ENCODE assay signal across 8 cellular contexts in the genomic region with DNA sequence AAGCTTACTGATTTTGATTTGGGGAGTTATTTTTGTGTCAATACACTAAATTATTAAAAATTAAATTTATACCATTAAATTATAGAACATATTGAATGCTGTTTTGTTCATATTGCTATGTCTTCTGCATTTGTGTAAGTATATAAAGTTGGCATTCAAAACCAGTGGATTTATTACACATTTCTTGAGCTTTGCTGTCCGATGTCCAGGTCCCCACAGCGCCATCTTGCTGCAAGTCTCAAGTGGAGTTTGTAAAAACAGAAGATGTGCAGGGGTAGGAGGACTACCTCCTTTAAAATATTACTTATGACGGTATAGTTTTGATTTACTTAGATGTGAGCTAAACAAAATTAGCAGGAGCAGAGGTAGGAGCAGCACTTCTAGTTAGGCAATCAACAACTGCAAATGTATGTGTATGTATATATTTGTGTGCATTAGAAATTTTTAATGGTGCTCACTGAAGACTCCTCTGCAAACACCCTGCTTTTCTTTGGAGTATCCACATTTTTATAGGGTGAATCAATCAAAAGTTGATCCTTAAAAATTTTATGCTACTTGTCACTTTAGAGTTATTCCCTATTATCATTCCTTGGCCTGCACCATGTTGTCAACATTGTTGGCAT. TPM values are rescaled to one million over a fixed set of nuclear protein-coding genes. Genes with fewer than 3 reads are reported as not detected.
A peak's percentile ranks its signal among the peaks of the same experiment; 100 is the strongest.
DNase-seq lines count a peak whose midpoint lies in the region; TF ChIP-seq lines count a peak whose summit lies in the region.

No MANE protein-coding gene starts in this region.

- no peaks in the 10 kb centered on the region for H3K36me3 Mint-ChIP-seq in progenitor cell of endocrine pancreas (ENCODE audit: insufficient read depth)

- H3K27me3 Mint-ChIP-seq in progenitor cell of endocrine pancreas: no peaks in the 10 kb centered on the region

- no peaks in the 10 kb centered on the region for H3K9me3 Mint-ChIP-seq in progenitor cell of endocrine pancreas (ENCODE audit: low read depth)

- no peak overlapping the region for H3K4me3 Mint-ChIP-seq in progenitor cell of endocrine pancreas (ENCODE audit: low read depth)

- DNase-seq in G401 (ENCODE audit: low spot score) (peak; percentile 60), MV-4-11 (lab: John Stamatoyannopoulos, UW) (peak; percentile 44), foreskin fibroblast (peak; percentile 65 to 82), progenitor cell of endocrine pancreas (ENCODE audit: low spot score, unreplicated experiment) (no peak), putamen (ENCODE audit: low spot score) (no peak), NCI-H526 treated with DMSO at 0.1 percent for 48 hours (lab: John Stamatoyannopoulos, UW) (no peak), H7 (no peak)
- peak; percentile 41 for DNase-seq in activated T-cell treated with anti-CD3 and anti-CD28 coated beads, Interleukin-2, amount 50 U/mL, for 1 hour

- in situ Hi-C loops in G401 (cut with HindIII; ENCODE audit: low sequenced_read_pairs): no loop called here

- H3K4me3 ChIP-seq in foreskin fibroblast (ENCODE audit: low read depth in 1 of 2, low read length in 2 of 2) (no peak overlapping the region), H7 (ENCODE audit: insufficient read depth, low read depth, low read length) (no peak overlapping the region)

- no peaks in the 10 kb centered on the region for H3K27me3 ChIP-seq in H7 (ENCODE audit: control insufficient read depth, insufficient read depth, low read length)

- no peaks in the 10 kb centered on the region for H3K36me3 ChIP-seq in H7 (replicated peaks; ENCODE audit: control insufficient read depth, insufficient read depth, low read length)

- H3K4me1 Mint-ChIP-seq in progenitor cell of endocrine pancreas (ENCODE audit: low read depth): peaks cover 23% of the 10 kb centered on the region

- no peak overlapping the region for H3K27ac Mint-ChIP-seq in progenitor cell of endocrine pancreas

- TF ChIP-seq CTCF in foreskin fibroblast (IDR thresholded peaks at IDR 0.05; ENCODE audit: low read depth, low read length) (peak; percentile 57), progenitor cell of endocrine pancreas (IDR thresholded peaks at IDR 0.05; ENCODE audit: unreplicated experiment) (peak; percentile 53)

RNA-seq across cellular contexts. Expression of a gene that starts 37.4 kb away (rescaled TPM):
- 4.0 and 6.6 TPM in 2 replicates for total RNA-seq in G401 (2014; rRNA removed; shearing (Covaris generic))
- total RNA-seq in progenitor cell of endocrine pancreas: 16.4 and 16.7 TPM in 2 replicates
- 7.0 and 8.3 TPM in 2 replicates for total RNA-seq in H7 (2014; rRNA removed; shearing (Covaris generic))

Comparison
In these comparisons a context has a peak if more than half of its experiments do, and no peak if none do; other contexts are left out.
1. DNase-seq: peak in G401 (single experiment), MV-4-11 (single experiment), activated T-cell treated with anti-CD3 and anti-CD28 coated beads, Interleukin-2, amount 50 U/mL, for 1 hour (single experiment) and foreskin fibroblast (2 of 2); none in progenitor cell of endocrine pancreas (single experiment), putamen (single experiment), NCI-H526 treated with DMSO at 0.1 percent for 48 hours (single experiment) and H7 (single experiment).